Comparison of ENCODE assay signal across 8 cellular contexts in genomic region chr17:42563950-42564349, GRCh38. TPM values are rescaled to one million over a fixed set of nuclear protein-coding genes. Genes with fewer than 3 reads are reported as not detected.
DNase-seq lines count a peak whose midpoint lies in the region; ATAC-seq and TF ChIP-seq lines count a peak whose summit lies in the region.

No MANE protein-coding gene starts in this region.

- H3K4me3 ChIP-seq in CD8-positive, alpha-beta T cell (ENCODE audit: low read depth, low read length), result no peak overlapping the region
- H3K4me3 ChIP-seq in LNCaP clone FGC (ENCODE audit: low read depth, low read length), result peak overlapping the region; percentile 83

- no peaks in the 10 kb centered on the region for H3K27me3 Mint-ChIP-seq in CD8-positive, alpha-beta T cell (ENCODE audit: low read depth)
- H3K27me3 Mint-ChIP-seq in brain (peaks cover 15% of the 10 kb centered on the region), neural crest cell (ENCODE audit: low read depth) (no peaks in the 10 kb centered on the region)

- no peaks in the 10 kb centered on the region for H3K9me3 ChIP-seq in CD8-positive, alpha-beta T cell (ENCODE audit: low read length)

- H3K27ac Mint-ChIP-seq in CD8-positive, alpha-beta T cell, result peak overlapping the region; percentile 75
- H3K27ac Mint-ChIP-seq in brain, result peak overlapping the region in 3 of 5 experiments; percentile 43 to 93 (median 54)
- H3K27ac Mint-ChIP-seq in neural crest cell (ENCODE audit: unreplicated experiment), result no peak overlapping the region

- H3K4me3 Mint-ChIP-seq in CD8-positive, alpha-beta T cell, result peak overlapping the region; percentile 55
- H3K4me3 Mint-ChIP-seq in brain (peak overlapping the region; percentile 85 to 97 (median 91)), neural crest cell (peak overlapping the region; percentile 97)

- POLR2A ChIA-PET in CD8-positive, alpha-beta T cell (lab: Charles Lee), result interaction anchor here (0.7 to 2.6 kb wide), 3 partner anchors 14 to 426 kb away, joined by 3 to 9 read pairs (median 4); partner anchors contain the start of genes PSMC3IP, RETREG3 and TUBG1

- peaks cover 47% of the 10 kb centered on the region for H3K4me1 ChIP-seq in CD8-positive, alpha-beta T cell (ENCODE audit: insufficient read depth, low read length)

- CTCF ChIA-PET in CD8-positive, alpha-beta T cell (lab: Charles Lee), result interaction anchor here (1.1 to 9.2 kb wide), 3 partner anchors 9 to 260 kb away, joined by 4 to 48 read pairs (median 5); partner anchors contain the start of genes BECN1 and PSMC3IP

- H3K36me3 Mint-ChIP-seq in CD8-positive, alpha-beta T cell, result peaks cover 42% of the 10 kb centered on the region
- H3K36me3 Mint-ChIP-seq in brain, result peaks cover 17% of the 10 kb centered on the region
- H3K36me3 Mint-ChIP-seq in neural crest cell (ENCODE audit: low read depth), result peaks cover 3% of the 10 kb centered on the region

- peaks cover 15% of the 10 kb centered on the region for H3K36me3 ChIP-seq in CD8-positive, alpha-beta T cell (ENCODE audit: insufficient read depth, low read length)

- TF ChIP-seq CTCF in CD8-positive, alpha-beta T cell (IDR thresholded peaks at IDR 0.05), result no peak
- no peak for TF ChIP-seq CTCF in LNCaP clone FGC (IDR thresholded peaks at IDR 0.05; ENCODE audit: control insufficient read depth, extremely low read depth, insufficient read depth)
- no peak for TF ChIP-seq CTCF in brain (conservative IDR thresholded peaks at IDR 0.05)
- no peak for TF ChIP-seq CTCF in neural crest cell (conservative IDR thresholded peaks at IDR 0.05)

- intact Hi-C loops in CD8-positive, alpha-beta T cell (cut with DNase I, micrococcal nuclease), result loop anchor here in 1 of 2 experiments (2.0 kb wide), 1 partner anchor 13 kb away; the partner anchor contains the start of gene PSMC3IP

- no peaks in the 10 kb centered on the region for H3K27me3 ChIP-seq in CD8-positive, alpha-beta T cell (ENCODE audit: insufficient read depth, low read length)

- no peak for ATAC-seq in CD8-positive, alpha-beta T cell
- ATAC-seq in HG03354 (IDR thresholded peaks at IDR 0.05; ENCODE audit: poor library complexity, severe bottlenecking, unreplicated experiment), result no peak

- H3K27ac ChIP-seq in CD8-positive, alpha-beta T cell (ENCODE audit: low read depth, low read length), result no peak overlapping the region

- peaks cover 40% of the 10 kb centered on the region for H3K4me1 Mint-ChIP-seq in CD8-positive, alpha-beta T cell (ENCODE audit: low read depth)
- peaks cover 44% of the 10 kb centered on the region for H3K4me1 Mint-ChIP-seq in brain
- H3K4me1 Mint-ChIP-seq in neural crest cell, result peaks cover 27% of the 10 kb centered on the region

- no peak for DNase-seq in CD8-positive, alpha-beta T cell
- DNase-seq in LNCaP clone FGC (ENCODE audit: low read depth), result no peak
- no peak for DNase-seq in neural crest cell (ENCODE audit: low read depth, low spot score)
- no peak for DNase-seq in NCI-H2196 treated with DMSO at 0.1 percent for 48 hours (lab: John Stamatoyannopoulos, UW; ENCODE audit: unreplicated experiment)
- no peak for DNase-seq in ACHN
- DNase-seq in NCI-H526 (lab: John Stamatoyannopoulos, UW), result no peak

- no peaks in the 10 kb centered on the region for H3K9me3 Mint-ChIP-seq in CD8-positive, alpha-beta T cell
- no peaks in the 10 kb centered on the region for H3K9me3 Mint-ChIP-seq in brain
- H3K9me3 Mint-ChIP-seq in neural crest cell, result no peaks in the 10 kb centered on the region

- in situ Hi-C loops in ACHN (cut with HindIII; ENCODE audit: low pct_ligation_motif_present, low pct_unique_long_range_greater_than_20kb, low sequenced_read_pairs), result no loop called here

RNA-seq across cellular contexts. Expression of gene COASY, which starts 2.0 kb away (rescaled TPM):
- total RNA-seq in CD8-positive, alpha-beta T cell, result 10 to 100 TPM; 26.4 to 32.9 TPM
- polyA plus RNA-seq in brain (ENCODE audit: insufficient read depth, low read depth, low replicate concordance), result 116 TPM
- total RNA-seq in neural crest cell, result 58.3 and 59.6 TPM in 2 replicates

RNA-seq across cellular contexts. Expression of gene MLX, which starts 3.0 kb away (rescaled TPM):
- total RNA-seq in CD8-positive, alpha-beta T cell, result 10 to 100 TPM; 18.3 to 21.3 TPM
- polyA plus RNA-seq in brain (ENCODE audit: insufficient read depth, low read depth, low replicate concordance), result 49.5 TPM
- total RNA-seq in neural crest cell, result 38.6 and 41.1 TPM in 2 replicates

RNA-seq across cellular contexts. Expression of gene HSD17B1, which starts 11.2 kb away (rescaled TPM):
- total RNA-seq in CD8-positive, alpha-beta T cell, result under 1 TPM; 0.44 to 0.52 TPM
- 0.97 TPM for polyA plus RNA-seq in brain (ENCODE audit: insufficient read depth, low read depth, low replicate concordance)
- total RNA-seq in neural crest cell, result 1.2 and 1.9 TPM in 2 replicates

RNA-seq across cellular contexts. Expression of gene PSMC3IP, which starts 13.6 kb away (rescaled TPM):
- 1 to 10 TPM; 3.9 to 4.1 TPM for total RNA-seq in CD8-positive, alpha-beta T cell
- 23.6 TPM for polyA plus RNA-seq in brain (ENCODE audit: insufficient read depth, low read depth, low replicate concordance)
- 44.6 and 47.8 TPM in 2 replicates for total RNA-seq in neural crest cell

RNA-seq across cellular contexts. Expression of gene NAGLU, which starts 27.9 kb away (rescaled TPM):
- 1 to 10 TPM; 7.4 TPM for total RNA-seq in CD8-positive, alpha-beta T cell
- polyA plus RNA-seq in brain (ENCODE audit: insufficient read depth, low read depth, low replicate concordance), result 16.6 TPM
- total RNA-seq in neural crest cell, result 20.5 and 21.2 TPM in 2 replicates
